Comparison of ENCODE assay signal across 11 cellular contexts in genomic region chr7:134602921-134603394, GRCh38. TPM values are rescaled to one million over a fixed set of nuclear protein-coding genes. Genes with fewer than 3 reads are reported as not detected.
DNase-seq lines count a peak whose midpoint lies in the region; ATAC-seq, FAIRE-seq and TF ChIP-seq lines count a peak whose summit lies in the region.
"Had no signal": no experiment of that assay in that cellular context is flagged by ENCODE, and none has a peak within 500 bp of the region (broad histone marks: within the 10 kb centered on the region; RNA-seq: fewer than 3 reads in every experiment).

No MANE protein-coding gene starts in this region.

- WGBS in small intestine, 3 donors = 11 to 39% (median 25%) methylated on average over 10 of the region's 10 CpGs

- TF ChIP-seq CTCF in HFFc6 (IDR thresholded peaks at IDR 0.05) (no peak), glutamatergic neuron (IDR thresholded peaks at IDR 0.05; ENCODE audit: partially characterized antibody, unreplicated experiment) (no peak)

- H3K9me3 Mint-ChIP-seq in HFFc6 (peaks cover 9% of the 10 kb centered on the region; the same call in 1 of the 2 replicates), glutamatergic neuron (ENCODE audit: unreplicated experiment) (peaks cover 13% of the 10 kb centered on the region)

- H3K4me3 Mint-ChIP-seq in HFFc6 = peak overlapping the region; percentile 64; the same call in 1 of the 2 replicates
- no peak overlapping the region for H3K4me3 Mint-ChIP-seq in glutamatergic neuron (ENCODE audit: unreplicated experiment)

- no peak for FAIRE-seq in small intestine (lab: Jason Lieb, UNC)

- no peaks in the 10 kb centered on the region for H3K4me1 ChIP-seq in small intestine (ENCODE audit: control insufficient read depth in 2 of 2, insufficient read depth in 1 of 2, low read depth in 1 of 2, low read length in 1 of 2)

- no peak overlapping the region for H3K4me3 ChIP-seq in small intestine (ENCODE audit: low read depth in 1 of 2, low read length in 2 of 2)

- peaks cover 0 to 5% of the 10 kb centered on the region in 2 donors for H3K27me3 ChIP-seq in small intestine (ENCODE audit: control insufficient read depth in 2 of 2, insufficient read depth in 2 of 2, low read length in 2 of 2)

- H3K9me3 ChIP-seq in small intestine (ENCODE audit: control insufficient read depth, low read depth) = no peaks in the 10 kb centered on the region

- H3K27me3 Mint-ChIP-seq in HFFc6 (ENCODE audit: insufficient read depth) = no peaks in the 10 kb centered on the region; the same call in 1 of the 2 replicates
- H3K27me3 Mint-ChIP-seq in glutamatergic neuron (ENCODE audit: unreplicated experiment) = peaks cover 7% of the 10 kb centered on the region

- H3K36me3 Mint-ChIP-seq in HFFc6 (ENCODE audit: low read depth) (peaks cover 10% of the 10 kb centered on the region), glutamatergic neuron (ENCODE audit: unreplicated experiment) (peaks cover 11% of the 10 kb centered on the region)

- H3K36me3 ChIP-seq in small intestine (ENCODE audit: control insufficient read depth in 2 of 2, insufficient read depth in 2 of 2, low read length in 2 of 2) = no peaks in the 10 kb centered on the region
- H3K36me3 ChIP-seq: WERI-Rb-1 had no signal

- no peak for DNase-seq in HFFc6
- no peak for DNase-seq in glutamatergic neuron
- peak; percentile 86 for DNase-seq in small intestine
- no peak for DNase-seq in 8988T
- DNase-seq in HT-29 (ENCODE audit: low spot score) = no peak
- DNase-seq in stimulated activated CD4-positive, alpha-beta T cell treated with anti-CD3 and anti-CD28 coated beads, Interleukin-1b, Interleukin-23, amount 100 ng/mL, for 48 hours = no peak
- no peak for DNase-seq in A172 (ENCODE audit: low spot score)
- DNase-seq: NCI-H345; stimulated activated naive CD4-positive, alpha-beta T cell treated with Interleukin-2 at 50 U/mL for 16 hours; WERI-Rb-1 had no signal

- H3K4me1 Mint-ChIP-seq in HFFc6 (ENCODE audit: low read depth) (peaks cover 46% of the 10 kb centered on the region), glutamatergic neuron (ENCODE audit: low read depth, unreplicated experiment) (peaks cover 30% of the 10 kb centered on the region)

- H3K27ac ChIP-seq in small intestine (ENCODE audit: low read depth in 1 of 2, low read length in 1 of 2) = peak overlapping the region; percentile 19 to 78
- H3K27ac ChIP-seq: WERI-Rb-1 had no signal

- H3K27ac Mint-ChIP-seq in HFFc6 (peak overlapping the region; percentile 55; the same call in 1 of the 2 replicates), glutamatergic neuron (ENCODE audit: unreplicated experiment) (peak overlapping the region; percentile 20)

- peak; percentile 19; the same call in 2 of the 3 replicates for ATAC-seq in SK-N-SH treated with all-trans-retinoic acid at 6 μM for 48 hours

TF ChIP-seq in SK-N-SH treated with all-trans-retinoic acid at 6 μM for 48 hours, 23 proteins besides CTCF, POLR2A, EP300 and RAD21:
- TF ChIP-seq ARNTL (CRISPR knock-in tag; IDR thresholded peaks at IDR 0.05; ENCODE audit: borderline replicate concordance, low read depth) (no peak), ESRRG (CRISPR knock-in tag; IDR thresholded peaks at IDR 0.05) (no peak), PPARA (CRISPR knock-in tag; IDR thresholded peaks at IDR 0.05; ENCODE audit: borderline replicate concordance) (no peak), ZFP30 (CRISPR knock-in tag; IDR thresholded peaks at IDR 0.05) (no peak), TCF4 (CRISPR knock-in tag; IDR thresholded peaks at IDR 0.05; ENCODE audit: borderline replicate concordance) (no peak), GLIS3 (CRISPR knock-in tag; IDR thresholded peaks at IDR 0.05) (no peak), TOX (CRISPR knock-in tag; IDR thresholded peaks at IDR 0.05; ENCODE audit: borderline replicate concordance) (no peak), BACH2 (CRISPR knock-in tag; IDR thresholded peaks at IDR 0.05; ENCODE audit: borderline replicate concordance) (no peak), ZC3H10 (CRISPR knock-in tag; IDR thresholded peaks at IDR 0.05) (no peak), OSR1 (CRISPR knock-in tag; IDR thresholded peaks at IDR 0.05) (no peak), TSHZ2 (CRISPR knock-in tag; IDR thresholded peaks at IDR 0.05) (no peak), CSDC2 (CRISPR knock-in tag; IDR thresholded peaks at IDR 0.05) (no peak), RARB (CRISPR knock-in tag; IDR thresholded peaks at IDR 0.05) (no peak), ISL1 (CRISPR knock-in tag; IDR thresholded peaks at IDR 0.05) (no peak), ZNF8 (CRISPR knock-in tag; IDR thresholded peaks at IDR 0.05) (no peak), ZNF70 (CRISPR knock-in tag; IDR thresholded peaks at IDR 0.05) (no peak), ZFP3 (CRISPR knock-in tag; IDR thresholded peaks at IDR 0.05) (no peak), SNAI2 (CRISPR knock-in tag; IDR thresholded peaks at IDR 0.05) (no peak)
- TF ChIP-seq, protein P1, sequence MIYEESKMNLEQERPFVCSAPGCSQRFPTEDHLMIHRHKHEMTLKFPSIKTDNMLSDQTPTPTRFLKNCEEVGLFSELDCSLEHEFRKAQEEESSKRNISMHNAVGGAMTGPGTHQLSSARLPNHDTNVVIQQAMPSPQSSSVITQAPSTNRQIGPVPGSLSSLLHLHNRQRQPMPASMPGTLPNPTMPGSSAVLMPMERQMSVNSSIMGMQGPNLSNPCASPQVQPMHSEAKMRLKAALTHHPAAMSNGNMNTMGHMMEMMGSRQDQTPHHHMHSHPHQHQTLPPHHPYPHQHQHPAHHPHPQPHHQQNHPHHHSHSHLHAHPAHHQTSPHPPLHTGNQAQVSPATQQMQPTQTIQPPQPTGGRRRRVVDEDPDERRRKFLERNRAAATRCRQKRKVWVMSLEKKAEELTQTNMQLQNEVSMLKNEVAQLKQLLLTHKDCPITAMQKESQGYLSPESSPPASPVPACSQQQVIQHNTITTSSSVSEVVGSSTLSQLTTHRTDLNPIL (CRISPR knock-in tag; IDR thresholded peaks at IDR 0.05; ENCODE audit: low read depth) = no peak
- TF ChIP-seq, protein P2, sequence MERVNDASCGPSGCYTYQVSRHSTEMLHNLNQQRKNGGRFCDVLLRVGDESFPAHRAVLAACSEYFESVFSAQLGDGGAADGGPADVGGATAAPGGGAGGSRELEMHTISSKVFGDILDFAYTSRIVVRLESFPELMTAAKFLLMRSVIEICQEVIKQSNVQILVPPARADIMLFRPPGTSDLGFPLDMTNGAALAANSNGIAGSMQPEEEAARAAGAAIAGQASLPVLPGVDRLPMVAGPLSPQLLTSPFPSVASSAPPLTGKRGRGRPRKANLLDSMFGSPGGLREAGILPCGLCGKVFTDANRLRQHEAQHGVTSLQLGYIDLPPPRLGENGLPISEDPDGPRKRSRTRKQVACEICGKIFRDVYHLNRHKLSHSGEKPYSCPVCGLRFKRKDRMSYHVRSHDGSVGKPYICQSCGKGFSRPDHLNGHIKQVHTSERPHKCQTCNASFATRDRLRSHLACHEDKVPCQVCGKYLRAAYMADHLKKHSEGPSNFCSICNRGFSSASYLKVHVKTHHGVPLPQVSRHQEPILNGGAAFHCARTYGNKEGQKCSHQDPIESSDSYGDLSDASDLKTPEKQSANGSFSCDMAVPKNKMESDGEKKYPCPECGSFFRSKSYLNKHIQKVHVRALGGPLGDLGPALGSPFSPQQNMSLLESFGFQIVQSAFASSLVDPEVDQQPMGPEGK (CRISPR knock-in tag; IDR thresholded peaks at IDR 0.05; ENCODE audit: borderline replicate concordance) = no peak

RNA-seq across cellular contexts. Expression of gene BPGM, which starts 43.7 kb away (rescaled TPM):
- 10 to 100 TPM; 34.4 to 57.3 (median 39.3) TPM for total RNA-seq in HFFc6 (2021; fragmentation: NEBNext Ultra II Directional; extraction: Animal tissue kit (Norgen Biotek cat#: 25700))
- total RNA-seq in glutamatergic neuron (ENCODE audit: unreplicated experiment) = 24.2 TPM
- polyA plus RNA-seq in small intestine = 10 to 100 TPM; 10.4 to 15.4 (median 13.6) TPM
- 7.1 and 8.0 TPM in 2 replicates for total RNA-seq in HT-29 (2014; rRNA removed; shearing (Covaris generic))
- total RNA-seq in A172 (2014; rRNA removed; shearing (Covaris generic)) = 17.5 and 19.6 TPM in 2 replicates

RNA-seq across cellular contexts. Expression of gene AKR1B15, which starts 54.0 kb away (rescaled TPM):
- total RNA-seq in HFFc6 (2021; fragmentation: NEBNext Ultra II Directional; extraction: Animal tissue kit (Norgen Biotek cat#: 25700)) = not detected
- not detected for total RNA-seq in glutamatergic neuron (ENCODE audit: unreplicated experiment)
- polyA plus RNA-seq in small intestine = under 1 TPM in 1 of 3 donors, not detected in 2; 0.49 TPM
- total RNA-seq in HT-29 (2014; rRNA removed; shearing (Covaris generic)) = not detected in 2 replicates
- total RNA-seq in A172 (2014; rRNA removed; shearing (Covaris generic)) = not detected in 2 replicates
